20 cellular contexts compared by ENCODE assay signal in genomic region chr5:171693397-171693796, GRCh38.
"Had no signal": no experiment of that assay in that cellular context is flagged by ENCODE, and none has a peak within 500 bp of the region (broad histone marks: within the 10 kb centered on the region; RNA-seq: fewer than 3 reads in every experiment).

No MANE protein-coding gene starts in this region.

- H3K27me3 ChIP-seq: foreskin keratinocyte, hepatocyte, neutrophil, ovary, upper lobe of right lung had no signal

- H3K27me3 Mint-ChIP-seq: activated CD4-positive, alpha-beta memory T cell treated with anti-CD3 and anti-CD28 coated beads for 36 hours had no signal

- H3K9me3 ChIP-seq: neutrophil, ovary, prostate gland, upper lobe of right lung had no signal

- ATAC-seq: activated naive CD8-positive, alpha-beta T cell treated with anti-CD3 and anti-CD28 coated beads, Interleukin-2, amount 50 U/mL, for 24 hours; foreskin keratinocyte; natural killer cell; stimulated activated naive CD8-positive, alpha-beta T cell treated with anti-CD3 and anti-CD28 coated beads, Interleukin-15, Interleukin-2, amounts not matched to agents 100 U/mL and 50 U/mL, for 24 hours; upper lobe of right lung had no signal

- H3K4me1 Mint-ChIP-seq: activated naive CD8-positive, alpha-beta T cell treated with anti-CD3 and anti-CD28 coated beads, Interleukin-2, amount 50 U/mL, for 24 hours; immature natural killer cell; natural killer cell had no signal

- H3K4me1 ChIP-seq: foreskin keratinocyte, prostate gland, upper lobe of right lung had no signal

- H3K36me3 Mint-ChIP-seq: activated CD4-positive, alpha-beta memory T cell treated with anti-CD3 and anti-CD28 coated beads for 36 hours; immature natural killer cell; natural killer cell had no signal

- H2AFZ ChIP-seq: hepatocyte had no signal

- H3K27ac ChIP-seq: foreskin keratinocyte, hepatocyte, neutrophil, ovary, prostate gland, upper lobe of right lung had no signal

- DNase-seq: activated CD4-positive, alpha-beta memory T cell treated with anti-CD3 and anti-CD28 coated beads for 36 hours; activated CD4-positive, alpha-beta T cell treated with anti-CD3 and anti-CD28 coated beads for 48 hours; activated gamma-delta T cell; activated naive CD4-positive, alpha-beta T cell treated with anti-CD3 and anti-CD28 coated beads, Interleukin-2, amount 50 U/mL, for 16 hours; activated naive CD8-positive, alpha-beta T cell treated with anti-CD3 and anti-CD28 coated beads, Interleukin-2, amount 50 U/mL, for 24 hours; activated T-cell treated with anti-CD3 and anti-CD28 coated beads for 4 hours; central memory CD4-positive, alpha-beta T cell; effector memory CD4-positive, alpha-beta T cell; foreskin keratinocyte; immature natural killer cell; kidney glomerular epithelial cell; midbrain; natural killer cell; ovary; stimulated activated CD4-positive, alpha-beta T cell treated with anti-CD3 and anti-CD28 coated beads, Interleukin-4, amount 100 ng/mL, for 4 hours; stimulated activated naive CD8-positive, alpha-beta T cell treated with anti-CD3 and anti-CD28 coated beads, Interleukin-15, Interleukin-2, amounts not matched to agents 100 U/mL and 50 U/mL, for 24 hours; upper lobe of right lung had no signal

- H3K27ac Mint-ChIP-seq: activated CD4-positive, alpha-beta memory T cell treated with anti-CD3 and anti-CD28 coated beads for 36 hours; activated naive CD8-positive, alpha-beta T cell treated with anti-CD3 and anti-CD28 coated beads, Interleukin-2, amount 50 U/mL, for 24 hours; immature natural killer cell; natural killer cell had no signal

- H3K9me3 Mint-ChIP-seq: activated CD4-positive, alpha-beta memory T cell treated with anti-CD3 and anti-CD28 coated beads for 36 hours; activated naive CD8-positive, alpha-beta T cell treated with anti-CD3 and anti-CD28 coated beads, Interleukin-2, amount 50 U/mL, for 24 hours; immature natural killer cell; natural killer cell had no signal

- H3K4me2 ChIP-seq: hepatocyte had no signal

- H3K79me2 ChIP-seq: hepatocyte had no signal

- H3K4me3 Mint-ChIP-seq: activated CD4-positive, alpha-beta memory T cell treated with anti-CD3 and anti-CD28 coated beads for 36 hours; activated naive CD8-positive, alpha-beta T cell treated with anti-CD3 and anti-CD28 coated beads, Interleukin-2, amount 50 U/mL, for 24 hours; immature natural killer cell; natural killer cell had no signal
